ENCODE assay signal across 15 cellular contexts in the genomic region with DNA sequence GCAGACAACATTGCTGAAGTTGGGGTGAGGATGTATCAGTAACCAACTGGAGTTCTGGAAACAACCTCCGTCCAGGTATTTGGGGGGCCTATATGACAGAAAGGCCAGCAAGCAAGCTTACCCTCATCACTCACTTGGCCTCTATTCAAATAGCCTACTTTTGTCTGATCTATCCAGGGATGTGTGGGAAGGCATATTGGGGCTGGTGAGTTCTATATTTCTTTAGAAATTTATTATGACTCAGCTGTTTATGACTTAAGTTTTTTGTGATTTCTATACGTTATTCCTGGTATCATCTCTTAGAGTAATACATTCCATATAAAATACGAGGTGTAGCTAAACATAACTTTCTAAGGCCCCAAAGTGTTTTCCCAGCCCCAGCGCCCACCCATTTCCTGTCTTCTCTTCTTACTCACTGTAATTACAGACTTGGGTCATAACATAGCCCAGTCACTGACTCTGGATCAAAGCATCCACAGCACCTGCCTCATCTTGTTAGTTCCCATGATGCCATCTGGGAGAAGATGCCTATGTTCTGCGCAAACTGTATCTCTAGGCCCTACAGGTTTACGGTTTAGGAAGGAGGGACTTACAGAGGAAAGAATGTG. TPM values are rescaled to one million over a fixed set of nuclear protein-coding genes. Genes with fewer than 3 reads are reported as not detected.
A peak's percentile ranks its signal among the peaks of the same experiment; 100 is the strongest.
DNase-seq lines count a peak whose midpoint lies in the region; ATAC-seq, FAIRE-seq and TF ChIP-seq lines count a peak whose summit lies in the region.
"Had no signal": no experiment of that assay in that cellular context is flagged by ENCODE, and none has a peak within 500 bp of the region (broad histone marks: within the 10 kb centered on the region; RNA-seq: fewer than 3 reads in every experiment).

No MANE protein-coding gene starts in this region.

- peak; percentile 36 for DNase-seq in activated T-cell treated with anti-CD3 and anti-CD28 coated beads for 48 hours (ENCODE audit: low read depth)
- no peak for DNase-seq in activated T-cell treated with anti-CD3 and anti-CD28 coated beads, Interleukin-2, amount 50 U/mL, for 1 hour
- DNase-seq in RKO (ENCODE audit: low spot score), result peak; percentile 56
- DNase-seq in bronchial epithelial cell (ENCODE audit: low read depth), result peak; percentile 77
- DNase-seq in stimulated activated CD4-positive, alpha-beta T cell treated with anti-CD3 and anti-CD28 coated beads, TNF-alpha, amount 100 ng/mL, for 48 hours (ENCODE audit: low read depth in 3 of 3), result peak in 2 of 3 donors; percentile 21 to 27
- no peak for DNase-seq in psoas muscle
- no peak for DNase-seq in mucosa of descending colon
- DNase-seq: mesendoderm, NCI-H2081 treated with DMSO at 0.1 percent for 48 hours, T-helper 17 cell, upper lobe of right lung had no signal

- no peak for FAIRE-seq in bronchial epithelial cell (lab: Jason Lieb, UNC)

- no peaks in the 10 kb centered on the region for H3K9me3 ChIP-seq in psoas muscle
- H3K9me3 ChIP-seq in mucosa of descending colon, result no peaks in the 10 kb centered on the region
- H3K9me3 ChIP-seq: esophagus muscularis mucosa, upper lobe of right lung had no signal

- 88% methylated on average over 6 of the region's 6 CpGs for WGBS in psoas muscle, 3 donors

- H3K4me1 ChIP-seq in psoas muscle, result no peaks in the 10 kb centered on the region
- no peaks in the 10 kb centered on the region for H3K4me1 ChIP-seq in mucosa of descending colon (ENCODE audit: low read depth)
- H3K4me1 ChIP-seq: esophagus muscularis mucosa, upper lobe of right lung had no signal

- ATAC-seq in psoas muscle (no peak), mucosa of descending colon (no peak), HG02571 (IDR thresholded peaks at IDR 0.05; ENCODE audit: unreplicated experiment) (no peak)
- ATAC-seq: T-helper 17 cell, upper lobe of right lung had no signal

- H3K4me3 ChIP-seq in bronchial epithelial cell (ENCODE audit: low read depth, low read length), result no peak overlapping the region
- H3K4me3 ChIP-seq in psoas muscle, result no peak overlapping the region
- H3K4me3 ChIP-seq in mucosa of descending colon, result no peak overlapping the region
- H3K4me3 ChIP-seq: cardiac muscle cell, esophagus muscularis mucosa, upper lobe of right lung had no signal

- intact Hi-C loops in psoas muscle (cut with DNase I), result loop anchor here in 1 of 2 donors (10.0 kb wide), 1 partner anchor 122 kb away; no protein-coding TSS in a partner anchor
- intact Hi-C loops in mucosa of descending colon (cut with DNase I, micrococcal nuclease), result no loop called here

- H3K27me3 ChIP-seq in bronchial epithelial cell (ENCODE audit: control insufficient read depth, insufficient read depth, low read length), result no peaks in the 10 kb centered on the region
- H3K27me3 ChIP-seq in psoas muscle (ENCODE audit: insufficient read depth in 3 of 3, low read length in 2 of 3), result no peaks in the 10 kb centered on the region
- H3K27me3 ChIP-seq: cardiac muscle cell, esophagus muscularis mucosa, upper lobe of right lung had no signal

- H3K36me3 ChIP-seq in bronchial epithelial cell (ENCODE audit: control insufficient read depth, insufficient read depth, low read length) (peaks cover 39% of the 10 kb centered on the region), psoas muscle (ENCODE audit: insufficient read depth in 1 of 2, low read depth in 1 of 2) (peaks cover 15 to 99% of the 10 kb centered on the region in 2 donors), mucosa of descending colon (ENCODE audit: low read depth) (no peaks in the 10 kb centered on the region)

- no peak overlapping the region for H3K27ac ChIP-seq in psoas muscle
- H3K27ac ChIP-seq: cardiac muscle cell, esophagus muscularis mucosa, KMS-11, upper lobe of right lung had no signal

- TF ChIP-seq CTCF in bronchial epithelial cell (IDR thresholded peaks at IDR 0.05; ENCODE audit: insufficient read depth, low read length, severe bottlenecking) (no peak), psoas muscle (IDR thresholded peaks at IDR 0.05) (no peak), mucosa of descending colon (IDR thresholded peaks at IDR 0.05) (no peak)

RNA-seq across cellular contexts. Expression of a gene that starts 18.1 kb away (rescaled TPM):
- total RNA-seq in bronchial epithelial cell (367 and 431 TPM in 2 replicates), psoas muscle (10 to 100 TPM; 44.5 to 80.3 (median 59.1) TPM), mucosa of descending colon (10 to 100 TPM; 46.2 to 68.6 (median 55.0) TPM)
- 100 to 1,000 TPM in 1 of 3 donors, 10 to 100 TPM in 2; 48.9 to 146 (median 71.6) TPM for polyA plus RNA-seq in psoas muscle

Comparison
In these comparisons a context has a peak if more than half of its experiments do, and no peak if none do; other contexts are left out.
1. DNase-seq: peak in activated T-cell treated with anti-CD3 and anti-CD28 coated beads for 48 hours (single experiment), RKO (single experiment), bronchial epithelial cell (single experiment) and stimulated activated CD4-positive, alpha-beta T cell treated with anti-CD3 and anti-CD28 coated beads, TNF-alpha, amount 100 ng/mL, for 48 hours (2 of 3); none in activated T-cell treated with anti-CD3 and anti-CD28 coated beads, Interleukin-2, amount 50 U/mL, for 1 hour (single experiment), psoas muscle (0 of 2) and mucosa of descending colon (0 of 3).